Comparison of ENCODE assay signal across 28 cellular contexts in genomic region chr6:85285146-85285545, GRCh38.
"Had no signal": no experiment of that assay in that cellular context is flagged by ENCODE, and none has a peak within 500 bp of the region (broad histone marks: within the 10 kb centered on the region; RNA-seq: fewer than 3 reads in every experiment).

No MANE protein-coding gene starts in this region.

- H3K4me1 Mint-ChIP-seq: immature natural killer cell, memory B cell had no signal

- H3K27ac Mint-ChIP-seq: immature natural killer cell, memory B cell had no signal

- H3K27me3 ChIP-seq: esophagus squamous epithelium, gastrocnemius medialis, heart left ventricle, hepatocyte had no signal

- H3K4me3 ChIP-seq: coronary artery, dorsolateral prefrontal cortex, esophagus squamous epithelium, gastrocnemius medialis, heart left ventricle, hepatocyte had no signal

- DNase-seq: dermis blood vessel endothelial cell; dorsolateral prefrontal cortex; effector CD4-positive, alpha-beta T cell; effector memory CD4-positive, alpha-beta T cell; erythroblast; esophagus squamous epithelium; foreskin fibroblast; foreskin melanocyte; gastrocnemius medialis; heart left ventricle; hypothalamus; immature natural killer cell; islet precursor cell; kidney glomerular epithelial cell; left colon; left ventricle myocardium superior; mammary epithelial cell; mesendoderm; midbrain had no signal

- H3K9me3 ChIP-seq: esophagus squamous epithelium, gastrocnemius medialis had no signal

- ATAC-seq: esophagus mucosa, gastrocnemius medialis, heart left ventricle, left colon, left lobe of liver, left ventricle myocardium superior had no signal

- H3K4me1 ChIP-seq: esophagus squamous epithelium, gastrocnemius medialis, heart left ventricle had no signal

- H3K36me3 Mint-ChIP-seq: immature natural killer cell, memory B cell had no signal

- H3K36me3 ChIP-seq: esophagus squamous epithelium, gastrocnemius medialis, heart left ventricle had no signal

- H3K4me3 Mint-ChIP-seq: immature natural killer cell, memory B cell had no signal

- H3K27ac ChIP-seq: coronary artery, dorsolateral prefrontal cortex, epithelial cell of prostate, esophagus squamous epithelium, gastrocnemius medialis, heart left ventricle, hepatocyte had no signal

- FAIRE-seq: colon, endothelial cell of umbilical vein, kidney had no signal
